1 cellular context compared by ENCODE assay signal in genomic region chr9:123649909-123650308, GRCh38.
A peak's percentile ranks its signal among the peaks of the same experiment; 100 is the strongest.
TF ChIP-seq lines count a peak whose summit lies in the region.

No MANE protein-coding gene starts in this region.

TF ChIP-seq in GM12878, 131 proteins besides CTCF, POLR2A, EP300 and RAD21 (continued from another document):
- TF ChIP-seq NR2C2 (IDR thresholded peaks at IDR 0.05; ENCODE audit: borderline replicate concordance, control insufficient read depth, insufficient read length, low read depth) = no peak
- TF ChIP-seq YBX1 (IDR thresholded peaks at IDR 0.05) = no peak
- TF ChIP-seq IKZF2 (IDR thresholded peaks at IDR 0.05) = peak; percentile 65 to 70; a peak in 2 of 4 replicates
- no peak for TF ChIP-seq EED (IDR thresholded peaks at IDR 0.05; ENCODE audit: low read depth)
- TF ChIP-seq GATAD2B (conservative IDR thresholded peaks at IDR 0.05; ENCODE audit: low read depth) = no peak
- TF ChIP-seq RFX5 (IDR thresholded peaks at IDR 0.05; ENCODE audit: low read depth, low read length) = no peak
- TF ChIP-seq MYC (IDR thresholded peaks at IDR 0.05; ENCODE audit: insufficient read depth, insufficient read length, insufficient replicate concordance, low read length, severe bottlenecking) = no peak
- TF ChIP-seq MEF2B (IDR thresholded peaks at IDR 0.05; ENCODE audit: partially characterized antibody, poor library complexity, severe bottlenecking) = no peak
- no peak for TF ChIP-seq ZBTB11 (CRISPR knock-in tag; IDR thresholded peaks at IDR 0.05)
- peak; percentile 89 for TF ChIP-seq TCF7 (IDR thresholded peaks at IDR 0.05; ENCODE audit: borderline replicate concordance)
- no peak for TF ChIP-seq NR2F1 (conservative IDR thresholded peaks at IDR 0.05)
- no peak for TF ChIP-seq POLR2AphosphoS2 (IDR thresholded peaks at IDR 0.05; ENCODE audit: low read depth, low read length)
- no peak for TF ChIP-seq CEBPZ (IDR thresholded peaks at IDR 0.05; ENCODE audit: low read depth, low read length)
- TF ChIP-seq MTA2 (IDR thresholded peaks at IDR 0.05; ENCODE audit: low read depth) = peak; percentile 93
- no peak for TF ChIP-seq ATF2 (IDR thresholded peaks at IDR 0.05; ENCODE audit: low read length)
- no peak for TF ChIP-seq ZNF622 (IDR thresholded peaks at IDR 0.05)
- no peak for TF ChIP-seq PML (IDR thresholded peaks at IDR 0.05; ENCODE audit: low read length)
- peak; percentile 82 for TF ChIP-seq RUNX3 (IDR thresholded peaks at IDR 0.05; ENCODE audit: low read length)
- TF ChIP-seq SKIL (IDR thresholded peaks at IDR 0.05; ENCODE audit: low read depth, poor library complexity, severe bottlenecking) = peak; percentile 91
- no peak for TF ChIP-seq RBBP5 (conservative IDR thresholded peaks at IDR 0.05)
- TF ChIP-seq SIX5 (IDR thresholded peaks at IDR 0.05; ENCODE audit: low read depth, low read length, severe bottlenecking) = no peak
- TF ChIP-seq MAX (IDR thresholded peaks at IDR 0.05; ENCODE audit: low read depth, low read length) = no peak
- no peak for TF ChIP-seq TCF3 (IDR thresholded peaks at IDR 0.05; ENCODE audit: borderline replicate concordance, insufficient read depth, low read depth, low read length)
- no peak for TF ChIP-seq ZBTB4 (CRISPR knock-in tag; IDR thresholded peaks at IDR 0.05)
- no peak for TF ChIP-seq CHD1 (IDR thresholded peaks at IDR 0.05; ENCODE audit: low read depth, low read length)
- no peak for TF ChIP-seq NR2C1 (IDR thresholded peaks at IDR 0.05)
- no peak for TF ChIP-seq SIN3A (IDR thresholded peaks at IDR 0.05; ENCODE audit: low read depth, low read length)
- TF ChIP-seq RAD51 (IDR thresholded peaks at IDR 0.05) = no peak
- TF ChIP-seq IRF3 (IDR thresholded peaks at IDR 0.05) = no peak
- no peak for TF ChIP-seq SREBF1 (IDR thresholded peaks at IDR 0.05; ENCODE audit: low read length)
- TF ChIP-seq STAT3 (IDR thresholded peaks at IDR 0.05; ENCODE audit: low read depth, low read length) = no peak
- no peak for TF ChIP-seq NFXL1 (IDR thresholded peaks at IDR 0.05; ENCODE audit: borderline replicate concordance)
- no peak for TF ChIP-seq USF2 (IDR thresholded peaks at IDR 0.05; ENCODE audit: borderline replicate concordance, low read depth, low read length)
- no peak for TF ChIP-seq CBX3 (IDR thresholded peaks at IDR 0.05; ENCODE audit: borderline replicate concordance, low read depth)
- TF ChIP-seq RELA (IDR thresholded peaks at IDR 0.05; ENCODE audit: borderline replicate concordance, partially characterized antibody) = no peak
- 0 out of 2 replicates have a peak, but pooled peaks have one; percentile 5 for TF ChIP-seq IKZF1 (conservative IDR thresholded peaks at IDR 0.05)
- TF ChIP-seq BRCA1 (IDR thresholded peaks at IDR 0.05; ENCODE audit: low read depth, low read length) = no peak
- TF ChIP-seq ZZZ3 (IDR thresholded peaks at IDR 0.05; ENCODE audit: control insufficient read depth, insufficient read length, low read depth) = no peak
- TF ChIP-seq ATF7 (IDR thresholded peaks at IDR 0.05; ENCODE audit: low read depth) = peak; percentile 91
- no peak for TF ChIP-seq SPI1 (IDR thresholded peaks at IDR 0.05; ENCODE audit: borderline replicate concordance, insufficient read depth, low read depth, low read length)
- TF ChIP-seq ZNF217 (IDR thresholded peaks at IDR 0.05) = 0 out of 2 replicates have a peak, but pooled peaks have one; percentile 82
- no peak for TF ChIP-seq KDM1A (IDR thresholded peaks at IDR 0.05; ENCODE audit: borderline replicate concordance)
- TF ChIP-seq BCLAF1 (IDR thresholded peaks at IDR 0.05) = no peak
- TF ChIP-seq ZSCAN29 (IDR thresholded peaks at IDR 0.05) = no peak
- no peak for TF ChIP-seq TAF1 (IDR thresholded peaks at IDR 0.05; ENCODE audit: borderline replicate concordance, low read depth, low read length)
- no peak for TF ChIP-seq EZH2 (IDR thresholded peaks at IDR 0.05; ENCODE audit: borderline replicate concordance, control insufficient read depth, low read depth, low read length)
- TF ChIP-seq ZNF24 (IDR thresholded peaks at IDR 0.05) = peak; percentile 70; the same call in 1 of the 2 replicates
- no peak for TF ChIP-seq TCF12 (IDR thresholded peaks at IDR 0.05; ENCODE audit: low read depth, low read length)
- peak; percentile 84 for TF ChIP-seq DPF2 (IDR thresholded peaks at IDR 0.05)
- TF ChIP-seq CHD2 (IDR thresholded peaks at IDR 0.05; ENCODE audit: borderline replicate concordance, low read depth, low read length) = no peak; the same call in 1 of the 2 replicates
